11 cellular contexts compared by ENCODE assay signal in the genomic region with DNA sequence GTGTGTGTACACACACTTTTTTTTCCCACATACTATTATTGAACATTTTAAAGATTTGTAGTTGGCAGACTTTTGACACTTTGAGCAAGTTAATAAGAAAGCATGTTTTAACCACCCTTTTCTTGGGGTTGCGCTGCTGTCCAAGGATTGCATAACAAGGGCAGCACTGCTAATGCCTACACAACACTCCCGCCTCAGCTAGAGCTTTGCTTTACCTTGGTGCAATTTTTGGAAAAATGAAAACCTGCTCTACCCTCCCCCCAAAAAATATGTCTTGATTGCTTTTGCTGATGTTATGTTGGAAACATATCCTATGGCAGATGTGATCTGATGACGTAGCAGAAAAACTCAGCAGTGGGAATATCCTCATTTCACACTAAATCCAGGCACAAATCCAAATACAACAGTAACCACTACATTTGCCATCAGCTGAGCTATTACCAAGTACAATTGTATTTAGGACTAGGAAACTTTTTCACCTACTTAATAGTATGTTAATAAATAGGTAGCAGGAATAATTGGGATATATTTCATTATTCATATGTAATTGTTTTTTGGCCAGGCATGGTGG. TPM values are rescaled to one million over a fixed set of nuclear protein-coding genes. Genes with fewer than 3 reads are reported as not detected.
A peak's percentile ranks its signal among the peaks of the same experiment; 100 is the strongest.
DNase-seq lines count a peak whose midpoint lies in the region; ATAC-seq and TF ChIP-seq lines count a peak whose summit lies in the region.
"Had no signal": no experiment of that assay in that cellular context is flagged by ENCODE, and none has a peak within 500 bp of the region (broad histone marks: within the 10 kb centered on the region; RNA-seq: fewer than 3 reads in every experiment).

No MANE protein-coding gene starts in this region.

- H3K27ac Mint-ChIP-seq in activated CD8-positive, alpha-beta memory T cell treated with anti-CD3 and anti-CD28 coated beads, Interleukin-2, amount 10 ng/mL, durations not matched to agents 7 days and 5 days = no peak overlapping the region

- CTCF ChIA-PET in activated CD8-positive, alpha-beta memory T cell treated with anti-CD3 and anti-CD28 coated beads, Interleukin-2, amount 10 ng/mL, durations not matched to agents 7 days and 5 days (lab: Charles Lee) = no interaction called here

- 40 to 54% (median 43%) methylated on average over 3 of the region's 3 CpGs for WGBS in heart left ventricle, 4 donors
- WGBS in sigmoid colon, 2 donors = 74 to 77% methylated on average over 3 of the region's 3 CpGs

- peaks cover 4% of the 10 kb centered on the region for H3K36me3 Mint-ChIP-seq in activated CD8-positive, alpha-beta memory T cell treated with anti-CD3 and anti-CD28 coated beads, Interleukin-2, amount 10 ng/mL, durations not matched to agents 7 days and 5 days

- no peak overlapping the region for H3K4me3 ChIP-seq in astrocyte of the cerebellum (ENCODE audit: low read depth, low read length)
- peak overlapping the region in 3 of 12 donors; percentile 3 to 7 (median 3) for H3K4me3 ChIP-seq in heart left ventricle
- no peak overlapping the region for H3K4me3 ChIP-seq in sigmoid colon

- peaks cover 5% of the 10 kb centered on the region for H3K4me1 Mint-ChIP-seq in activated CD8-positive, alpha-beta memory T cell treated with anti-CD3 and anti-CD28 coated beads, Interleukin-2, amount 10 ng/mL, durations not matched to agents 7 days and 5 days

- H3K4me1 ChIP-seq in heart left ventricle (peaks cover 5 to 45% (median 27%) of the 10 kb centered on the region in 12 donors), sigmoid colon (peaks cover 0 to 42% (median 26%) of the 10 kb centered on the region in 4 donors)

- TF ChIP-seq CTCF in astrocyte of the cerebellum (IDR thresholded peaks at IDR 0.05; ENCODE audit: low read depth, low read length, missing control alignments) (no peak), heart left ventricle (IDR thresholded peaks at IDR 0.05) (no peak), sigmoid colon (IDR thresholded peaks at IDR 0.05) (no peak)

- in situ Hi-C loops in astrocyte of the cerebellum (cut with HindIII; ENCODE audit: low sequenced_read_pairs) = no loop called here

- H3K27me3 ChIP-seq in heart left ventricle = no peaks in the 10 kb centered on the region
- no peaks in the 10 kb centered on the region for H3K27me3 ChIP-seq in sigmoid colon

- TF ChIP-seq POLR2A in heart left ventricle (IDR thresholded peaks at IDR 0.05) = no peak
- TF ChIP-seq POLR2A in sigmoid colon (IDR thresholded peaks at IDR 0.05) = no peak

- H3K27ac ChIP-seq in heart left ventricle (peak overlapping the region in 11 of 12 donors; percentile 15 to 73 (median 58)), sigmoid colon (peak overlapping the region; percentile 44 to 68 (median 54))

- H3K36me3 ChIP-seq in heart left ventricle (peaks cover 0 to 10% (median 0%) of the 10 kb centered on the region in 9 donors), sigmoid colon (no peaks in the 10 kb centered on the region)

- no peak for TF ChIP-seq EP300 in sigmoid colon (IDR thresholded peaks at IDR 0.05)

- peak; percentile 36 for DNase-seq in EL
- peak; percentile 76 for DNase-seq in astrocyte of the cerebellum (ENCODE audit: low read depth)
- DNase-seq in heart left ventricle = no peak
- DNase-seq in sigmoid colon = no peak
- no peak for DNase-seq in HK-2 (ENCODE audit: unreplicated experiment)
- no peak for DNase-seq in activated CD8-positive, alpha-beta memory T cell treated with anti-CD3 and anti-CD28 coated beads, Interleukin-2, amount 10 ng/mL, durations not matched to agents 7 days and 5 days
- DNase-seq: activated T-cell treated with anti-CD3 and anti-CD28 coated beads, Interleukin-2, amount 50 U/mL, for 4 hours; CD8-positive, alpha-beta memory T cell had no signal

- H3K4me3 Mint-ChIP-seq in activated CD8-positive, alpha-beta memory T cell treated with anti-CD3 and anti-CD28 coated beads, Interleukin-2, amount 10 ng/mL, durations not matched to agents 7 days and 5 days = no peak overlapping the region
- H3K4me3 Mint-ChIP-seq: activated T-cell treated with anti-CD3 and anti-CD28 coated beads, Interleukin-2, amount 50 U/mL, for 4 hours; CD8-positive, alpha-beta memory T cell; mesothelial cell of epicardium had no signal

- H3K9me3 Mint-ChIP-seq in activated CD8-positive, alpha-beta memory T cell treated with anti-CD3 and anti-CD28 coated beads, Interleukin-2, amount 10 ng/mL, durations not matched to agents 7 days and 5 days (ENCODE audit: low read depth) = no peaks in the 10 kb centered on the region
- H3K9me3 Mint-ChIP-seq: activated T-cell treated with anti-CD3 and anti-CD28 coated beads, Interleukin-2, amount 50 U/mL, for 4 hours; CD8-positive, alpha-beta memory T cell had no signal

- H3K27me3 Mint-ChIP-seq in activated CD8-positive, alpha-beta memory T cell treated with anti-CD3 and anti-CD28 coated beads, Interleukin-2, amount 10 ng/mL, durations not matched to agents 7 days and 5 days = no peaks in the 10 kb centered on the region
- H3K27me3 Mint-ChIP-seq: CD8-positive, alpha-beta memory T cell had no signal

- H3K9me3 ChIP-seq in heart left ventricle (no peaks in the 10 kb centered on the region), sigmoid colon (no peaks in the 10 kb centered on the region)

- ATAC-seq in heart left ventricle (peak in 3 of 4 donors; percentile 44 to 62 (median 57)), HG03175 (IDR thresholded peaks at IDR 0.05; ENCODE audit: unreplicated experiment) (no peak), HG03378 (IDR thresholded peaks at IDR 0.05; ENCODE audit: unreplicated experiment) (no peak)
- no peak for ATAC-seq in activated CD8-positive, alpha-beta memory T cell treated with anti-CD3 and anti-CD28 coated beads, Interleukin-2, amount 10 ng/mL, durations not matched to agents 7 days and 5 days
- ATAC-seq: activated T-cell treated with anti-CD3 and anti-CD28 coated beads, Interleukin-2, amount 50 U/mL, for 4 hours had no signal

- intact Hi-C loops in heart left ventricle (cut with DNase I) = no loop called here
- intact Hi-C loops in sigmoid colon (cut with DNase I) = no loop called here

RNA-seq across cellular contexts. Expression of gene UBE2R2, which starts 51.6 kb away (rescaled TPM):
- total RNA-seq in heart left ventricle (10 to 100 TPM; 29.4 to 45.7 (median 40.3) TPM), sigmoid colon (10 to 100 TPM; 24.4 to 32.4 (median 25.7) TPM)
- polyA plus RNA-seq in heart left ventricle (10 to 100 TPM; 18.6 to 27.3 TPM), sigmoid colon (10 to 100 TPM; 23.2 to 30.6 (median 25.4) TPM)
- 10 to 100 TPM; 30.8 to 31.0 TPM for total RNA-seq in activated CD8-positive, alpha-beta memory T cell treated with anti-CD3 and anti-CD28 coated beads, Interleukin-2, amount 10 ng/mL, durations not matched to agents 7 days and 5 days

Comparison
In these comparisons a context has a peak if more than half of its experiments do, and no peak if none do; other contexts are left out.
1. DNase-seq: peak in EL (single experiment) and astrocyte of the cerebellum (single experiment); none in heart left ventricle (0 of 5), sigmoid colon (single experiment), HK-2 (single experiment) and activated CD8-positive, alpha-beta memory T cell treated with anti-CD3 and anti-CD28 coated beads, Interleukin-2, amount 10 ng/mL, durations not matched to agents 7 days and 5 days (single experiment).
2. ATAC-seq: peak in heart left ventricle (3 of 4); none in HG03175 (single experiment), activated CD8-positive, alpha-beta memory T cell treated with anti-CD3 and anti-CD28 coated beads, Interleukin-2, amount 10 ng/mL, durations not matched to agents 7 days and 5 days (single experiment) and HG03378 (single experiment).